In genomic region chr7:138546064-138546619, GRCh38 we compare ENCODE assay signal across 30 cellular contexts.
"Had no signal": no experiment of that assay in that cellular context is flagged by ENCODE, and none has a peak within 500 bp of the region (broad histone marks: within the 10 kb centered on the region; RNA-seq: fewer than 3 reads in every experiment).

No MANE protein-coding gene starts in this region.

- H3K4me3 ChIP-seq: SK-N-MC had no signal

- H3K27me3 ChIP-seq: brain microvascular endothelial cell had no signal

- H3K27ac Mint-ChIP-seq: activated CD4-positive, alpha-beta memory T cell treated with anti-CD3 and anti-CD28 coated beads, Interleukin-2, amount 10 ng/mL, durations not matched to agents 7 days and 5 days; activated CD4-positive, alpha-beta T cell treated with anti-CD3 and anti-CD28 coated beads, Interleukin-2, amount 10 ng/mL, durations not matched to agents 7 days and 5 days; activated naive CD4-positive, alpha-beta T cell treated with anti-CD3 and anti-CD28 coated beads for 36 hours; activated naive CD8-positive, alpha-beta T cell; activated T-helper 17 cell treated with anti-CD3 and anti-CD28 coated beads, Interleukin-2, amount 50 U/mL, for 72 hours; T-cell had no signal

- H3K27ac ChIP-seq: brain microvascular endothelial cell, SK-N-MC had no signal

- ATAC-seq: activated T-helper 17 cell treated with anti-CD3 and anti-CD28 coated beads, Interleukin-2, amount 50 U/mL, for 72 hours; Panc1; Right ventricle myocardium inferior; T-cell had no signal

- DNase-seq: activated CD4-positive, alpha-beta memory T cell treated with anti-CD3 and anti-CD28 coated beads, Interleukin-2, amount 10 ng/mL, durations not matched to agents 7 days and 5 days; activated CD4-positive, alpha-beta T cell treated with anti-CD3 and anti-CD28 coated beads, Interleukin-2, amount 10 ng/mL, durations not matched to agents 7 days and 5 days; activated CD4-positive, CD25-positive, alpha-beta regulatory T cell; activated gamma-delta T cell; activated naive CD4-positive, alpha-beta T cell treated with anti-CD3 and anti-CD28 coated beads for 36 hours; activated T-cell treated with anti-CD3 and anti-CD28 coated beads for 4 hours; activated T-cell treated with anti-CD3 and anti-CD28 coated beads, Interleukin-2, amount 50 U/mL, for 48 hours; brain microvascular endothelial cell; central memory CD4-positive, alpha-beta T cell; Kasumi-1; KBM-7; NCI-H1092; NCI-H1417; NCI-H1930; NCI-H2171; NCI-H2227 treated with DMSO at 0.1 percent for 48 hours; NCI-H446 treated with DMSO at 0.1 percent for 48 hours; NCI-H526; NCI-H82; NK-92 treated with Interleukin-12 subunit alpha and Interleukin-12 subunit beta, amount 100 ng/mL, for 24 hours; OCI-M1; RPMI8226; T-cell; T-helper 2 cell; T1000 had no signal

- H3K27me3 Mint-ChIP-seq: activated CD4-positive, alpha-beta memory T cell treated with anti-CD3 and anti-CD28 coated beads, Interleukin-2, amount 10 ng/mL, durations not matched to agents 7 days and 5 days; activated CD4-positive, alpha-beta T cell treated with anti-CD3 and anti-CD28 coated beads, Interleukin-2, amount 10 ng/mL, durations not matched to agents 7 days and 5 days; activated naive CD8-positive, alpha-beta T cell; activated T-helper 17 cell treated with anti-CD3 and anti-CD28 coated beads, Interleukin-2, amount 50 U/mL, for 72 hours; T-cell had no signal

- H3K4me3 Mint-ChIP-seq: activated CD4-positive, alpha-beta memory T cell treated with anti-CD3 and anti-CD28 coated beads, Interleukin-2, amount 10 ng/mL, durations not matched to agents 7 days and 5 days; activated CD4-positive, alpha-beta T cell treated with anti-CD3 and anti-CD28 coated beads, Interleukin-2, amount 10 ng/mL, durations not matched to agents 7 days and 5 days; activated naive CD4-positive, alpha-beta T cell treated with anti-CD3 and anti-CD28 coated beads for 36 hours; activated naive CD8-positive, alpha-beta T cell; activated T-helper 17 cell treated with anti-CD3 and anti-CD28 coated beads, Interleukin-2, amount 50 U/mL, for 72 hours; T-cell had no signal
